Comparison of ENCODE assay signal across 1 cellular context in genomic region chr6:133503330-133503729, GRCh38.
A peak's percentile ranks its signal among the peaks of the same experiment; 100 is the strongest.
TF ChIP-seq lines count a peak whose summit lies in the region.

No MANE protein-coding gene starts in this region.

TF ChIP-seq in SK-N-SH treated with all-trans-retinoic acid at 6 μM for 48 hours, 23 proteins besides CTCF, POLR2A, EP300 and RAD21 (continued from another document):
- peak; percentile 53; the same call in 1 of the 2 replicates for TF ChIP-seq SNAI2 (CRISPR knock-in tag; IDR thresholded peaks at IDR 0.05)
- TF ChIP-seq CREB5 (CRISPR knock-in tag; IDR thresholded peaks at IDR 0.05; ENCODE audit: low read depth): peak; percentile 15; the same call in 1 of the 2 replicates
